1 cellular context compared by ENCODE assay signal in the genomic region with DNA sequence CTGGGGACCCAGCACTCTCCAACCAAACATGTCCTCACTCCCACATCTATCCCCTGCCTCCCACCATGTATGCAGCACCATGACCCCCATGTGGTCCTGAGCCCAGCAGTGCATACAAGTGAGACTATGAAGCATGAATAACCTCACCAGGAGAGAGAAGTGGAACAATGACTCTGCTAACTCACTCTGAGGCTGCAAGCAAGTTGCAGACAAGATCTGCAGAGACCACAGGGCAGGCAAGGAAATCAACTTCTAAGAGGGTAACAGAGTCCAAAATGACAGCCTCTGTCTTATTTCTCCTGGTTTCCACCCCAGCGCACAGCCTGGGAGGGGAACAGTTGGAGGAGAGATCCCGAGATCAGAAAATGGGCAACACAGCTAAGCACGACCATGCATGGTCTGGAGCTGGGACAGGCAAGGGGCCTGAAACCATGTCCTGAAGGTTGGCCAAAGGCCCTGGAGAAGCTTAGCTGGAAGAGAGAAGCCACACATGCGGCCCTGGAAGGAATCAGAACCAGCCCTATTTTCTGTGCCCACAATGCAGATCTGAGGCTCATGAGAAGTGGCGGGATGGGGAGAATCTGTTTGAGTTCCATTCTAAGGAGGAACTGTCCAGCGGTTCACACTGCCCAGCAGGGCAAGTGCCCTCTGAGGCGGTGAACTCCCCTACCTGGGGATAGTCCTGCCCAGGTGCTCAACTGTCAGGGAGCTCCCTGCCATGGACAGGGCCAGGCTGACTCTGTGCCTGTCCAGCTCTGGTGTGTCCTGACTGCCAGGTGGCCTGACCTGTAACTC.
TF ChIP-seq lines count a peak whose summit lies in the region.

No MANE protein-coding gene starts in this region.

TF ChIP-seq in K562, 482 proteins besides CTCF, POLR2A, EP300 and RAD21:
- TF ChIP-seq GABPA (tag; conservative IDR thresholded peaks at IDR 0.05; ENCODE audit: low read depth) (0 out of 2 replicates have a peak, but pooled peaks have one; percentile 20), ZNF239 (CRISPR knock-in tag; IDR thresholded peaks at IDR 0.05) (peak; percentile 63; the same call in 1 of the 2 replicates), CREBBP (IDR thresholded peaks at IDR 0.05; ENCODE audit: low read depth, low read length) (no peak), NFE2 (IDR thresholded peaks at IDR 0.05; ENCODE audit: low read depth) (peak; percentile 77), KLF10 (CRISPR knock-in tag; IDR thresholded peaks at IDR 0.05) (no peak), ZNF766 (CRISPR knock-in tag; conservative IDR thresholded peaks at IDR 0.05) (peak; percentile 17; the same call in 1 of the 2 replicates), IFI16 (CRISPR knock-in tag; IDR thresholded peaks at IDR 0.05) (no peak)
- TF ChIP-seq, protein P1, sequence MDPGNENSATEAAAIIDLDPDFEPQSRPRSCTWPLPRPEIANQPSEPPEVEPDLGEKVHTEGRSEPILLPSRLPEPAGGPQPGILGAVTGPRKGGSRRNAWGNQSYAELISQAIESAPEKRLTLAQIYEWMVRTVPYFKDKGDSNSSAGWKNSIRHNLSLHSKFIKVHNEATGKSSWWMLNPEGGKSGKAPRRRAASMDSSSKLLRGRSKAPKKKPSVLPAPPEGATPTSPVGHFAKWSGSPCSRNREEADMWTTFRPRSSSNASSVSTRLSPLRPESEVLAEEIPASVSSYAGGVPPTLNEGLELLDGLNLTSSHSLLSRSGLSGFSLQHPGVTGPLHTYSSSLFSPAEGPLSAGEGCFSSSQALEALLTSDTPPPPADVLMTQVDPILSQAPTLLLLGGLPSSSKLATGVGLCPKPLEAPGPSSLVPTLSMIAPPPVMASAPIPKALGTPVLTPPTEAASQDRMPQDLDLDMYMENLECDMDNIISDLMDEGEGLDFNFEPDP (CRISPR knock-in tag; IDR thresholded peaks at IDR 0.05), result 0 out of 2 replicates have a peak, but pooled peaks have one; percentile 54
- TF ChIP-seq, protein P2, sequence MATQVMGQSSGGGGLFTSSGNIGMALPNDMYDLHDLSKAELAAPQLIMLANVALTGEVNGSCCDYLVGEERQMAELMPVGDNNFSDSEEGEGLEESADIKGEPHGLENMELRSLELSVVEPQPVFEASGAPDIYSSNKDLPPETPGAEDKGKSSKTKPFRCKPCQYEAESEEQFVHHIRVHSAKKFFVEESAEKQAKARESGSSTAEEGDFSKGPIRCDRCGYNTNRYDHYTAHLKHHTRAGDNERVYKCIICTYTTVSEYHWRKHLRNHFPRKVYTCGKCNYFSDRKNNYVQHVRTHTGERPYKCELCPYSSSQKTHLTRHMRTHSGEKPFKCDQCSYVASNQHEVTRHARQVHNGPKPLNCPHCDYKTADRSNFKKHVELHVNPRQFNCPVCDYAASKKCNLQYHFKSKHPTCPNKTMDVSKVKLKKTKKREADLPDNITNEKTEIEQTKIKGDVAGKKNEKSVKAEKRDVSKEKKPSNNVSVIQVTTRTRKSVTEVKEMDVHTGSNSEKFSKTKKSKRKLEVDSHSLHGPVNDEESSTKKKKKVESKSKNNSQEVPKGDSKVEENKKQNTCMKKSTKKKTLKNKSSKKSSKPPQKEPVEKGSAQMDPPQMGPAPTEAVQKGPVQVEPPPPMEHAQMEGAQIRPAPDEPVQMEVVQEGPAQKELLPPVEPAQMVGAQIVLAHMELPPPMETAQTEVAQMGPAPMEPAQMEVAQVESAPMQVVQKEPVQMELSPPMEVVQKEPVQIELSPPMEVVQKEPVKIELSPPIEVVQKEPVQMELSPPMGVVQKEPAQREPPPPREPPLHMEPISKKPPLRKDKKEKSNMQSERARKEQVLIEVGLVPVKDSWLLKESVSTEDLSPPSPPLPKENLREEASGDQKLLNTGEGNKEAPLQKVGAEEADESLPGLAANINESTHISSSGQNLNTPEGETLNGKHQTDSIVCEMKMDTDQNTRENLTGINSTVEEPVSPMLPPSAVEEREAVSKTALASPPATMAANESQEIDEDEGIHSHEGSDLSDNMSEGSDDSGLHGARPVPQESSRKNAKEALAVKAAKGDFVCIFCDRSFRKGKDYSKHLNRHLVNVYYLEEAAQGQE (CRISPR knock-in tag; IDR thresholded peaks at IDR 0.05; ENCODE audit: low read depth), result peak; percentile 36; the same call in 1 of the 2 replicates
- TF ChIP-seq, protein P3, sequence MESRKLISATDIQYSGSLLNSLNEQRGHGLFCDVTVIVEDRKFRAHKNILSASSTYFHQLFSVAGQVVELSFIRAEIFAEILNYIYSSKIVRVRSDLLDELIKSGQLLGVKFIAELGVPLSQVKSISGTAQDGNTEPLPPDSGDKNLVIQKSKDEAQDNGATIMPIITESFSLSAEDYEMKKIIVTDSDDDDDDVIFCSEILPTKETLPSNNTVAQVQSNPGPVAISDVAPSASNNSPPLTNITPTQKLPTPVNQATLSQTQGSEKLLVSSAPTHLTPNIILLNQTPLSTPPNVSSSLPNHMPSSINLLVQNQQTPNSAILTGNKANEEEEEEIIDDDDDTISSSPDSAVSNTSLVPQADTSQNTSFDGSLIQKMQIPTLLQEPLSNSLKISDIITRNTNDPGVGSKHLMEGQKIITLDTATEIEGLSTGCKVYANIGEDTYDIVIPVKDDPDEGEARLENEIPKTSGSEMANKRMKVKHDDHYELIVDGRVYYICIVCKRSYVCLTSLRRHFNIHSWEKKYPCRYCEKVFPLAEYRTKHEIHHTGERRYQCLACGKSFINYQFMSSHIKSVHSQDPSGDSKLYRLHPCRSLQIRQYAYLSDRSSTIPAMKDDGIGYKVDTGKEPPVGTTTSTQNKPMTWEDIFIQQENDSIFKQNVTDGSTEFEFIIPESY (CRISPR knock-in tag; IDR thresholded peaks at IDR 0.05), result peak; percentile 80; the same call in 1 of the 2 replicates
- TF ChIP-seq, protein P4, sequence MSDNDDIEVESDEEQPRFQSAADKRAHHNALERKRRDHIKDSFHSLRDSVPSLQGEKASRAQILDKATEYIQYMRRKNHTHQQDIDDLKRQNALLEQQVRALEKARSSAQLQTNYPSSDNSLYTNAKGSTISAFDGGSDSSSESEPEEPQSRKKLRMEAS (CRISPR knock-in tag; IDR thresholded peaks at IDR 0.05), result 0 out of 2 replicates have a peak, but pooled peaks have one; percentile 32
- TF ChIP-seq, protein P5, sequence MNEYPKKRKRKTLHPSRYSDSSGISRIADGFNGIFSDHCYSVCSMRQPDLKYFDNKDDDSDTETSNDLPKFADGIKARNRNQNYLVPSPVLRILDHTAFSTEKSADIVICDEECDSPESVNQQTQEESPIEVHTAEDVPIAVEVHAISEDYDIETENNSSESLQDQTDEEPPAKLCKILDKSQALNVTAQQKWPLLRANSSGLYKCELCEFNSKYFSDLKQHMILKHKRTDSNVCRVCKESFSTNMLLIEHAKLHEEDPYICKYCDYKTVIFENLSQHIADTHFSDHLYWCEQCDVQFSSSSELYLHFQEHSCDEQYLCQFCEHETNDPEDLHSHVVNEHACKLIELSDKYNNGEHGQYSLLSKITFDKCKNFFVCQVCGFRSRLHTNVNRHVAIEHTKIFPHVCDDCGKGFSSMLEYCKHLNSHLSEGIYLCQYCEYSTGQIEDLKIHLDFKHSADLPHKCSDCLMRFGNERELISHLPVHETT (CRISPR knock-in tag; conservative IDR thresholded peaks at IDR 0.05 in 1 of 2, IDR thresholded peaks at IDR 0.05 in 1 of 2), result peak in 1 of 2 experiments; percentile 57; a peak in 2 of 4 replicates
- TF ChIP-seq, protein P6, sequence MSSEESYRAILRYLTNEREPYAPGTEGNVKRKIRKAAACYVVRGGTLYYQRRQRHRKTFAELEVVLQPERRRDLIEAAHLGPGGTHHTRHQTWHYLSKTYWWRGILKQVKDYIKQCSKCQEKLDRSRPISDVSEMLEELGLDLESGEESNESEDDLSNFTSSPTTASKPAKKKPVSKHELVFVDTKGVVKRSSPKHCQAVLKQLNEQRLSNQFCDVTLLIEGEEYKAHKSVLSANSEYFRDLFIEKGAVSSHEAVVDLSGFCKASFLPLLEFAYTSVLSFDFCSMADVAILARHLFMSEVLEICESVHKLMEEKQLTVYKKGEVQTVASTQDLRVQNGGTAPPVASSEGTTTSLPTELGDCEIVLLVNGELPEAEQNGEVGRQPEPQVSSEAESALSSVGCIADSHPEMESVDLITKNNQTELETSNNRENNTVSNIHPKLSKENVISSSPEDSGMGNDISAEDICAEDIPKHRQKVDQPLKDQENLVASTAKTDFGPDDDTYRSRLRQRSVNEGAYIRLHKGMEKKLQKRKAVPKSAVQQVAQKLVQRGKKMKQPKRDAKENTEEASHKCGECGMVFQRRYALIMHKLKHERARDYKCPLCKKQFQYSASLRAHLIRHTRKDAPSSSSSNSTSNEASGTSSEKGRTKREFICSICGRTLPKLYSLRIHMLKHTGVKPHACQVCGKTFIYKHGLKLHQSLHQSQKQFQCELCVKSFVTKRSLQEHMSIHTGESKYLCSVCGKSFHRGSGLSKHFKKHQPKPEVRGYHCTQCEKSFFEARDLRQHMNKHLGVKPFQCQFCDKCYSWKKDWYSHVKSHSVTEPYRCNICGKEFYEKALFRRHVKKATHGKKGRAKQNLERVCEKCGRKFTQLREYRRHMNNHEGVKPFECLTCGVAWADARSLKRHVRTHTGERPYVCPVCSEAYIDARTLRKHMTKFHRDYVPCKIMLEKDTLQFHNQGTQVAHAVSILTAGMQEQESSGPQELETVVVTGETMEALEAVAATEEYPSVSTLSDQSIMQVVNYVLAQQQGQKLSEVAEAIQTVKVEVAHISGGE (CRISPR knock-in tag; IDR thresholded peaks at IDR 0.05), result peak in 1 of 3 experiments; percentile 47; a peak in 1 of 6 replicates
